Comparison of ENCODE assay signal across 1 cellular context in the genomic region with DNA sequence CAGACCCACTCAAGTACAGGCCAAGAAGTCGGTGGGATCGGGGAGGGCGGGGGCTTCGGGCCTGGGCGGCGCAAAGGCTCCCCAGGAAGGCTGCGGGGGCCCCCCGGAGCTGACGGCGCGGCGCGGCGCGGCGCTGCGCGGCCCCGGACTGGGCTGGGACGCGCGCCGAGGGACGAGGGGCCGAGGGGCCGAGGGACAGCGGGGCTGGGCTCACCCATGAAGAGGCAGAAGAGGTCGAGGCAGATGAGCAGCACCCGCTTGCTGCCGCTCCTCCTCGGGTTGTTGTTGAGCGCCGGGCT.
TF ChIP-seq lines count a peak whose summit lies in the region.

No MANE protein-coding gene starts in this region.

TF ChIP-seq in IMR-90, 13 proteins besides CTCF, POLR2A, EP300 and RAD21 (continued from another document):
- TF ChIP-seq MAZ (IDR thresholded peaks at IDR 0.05; ENCODE audit: borderline replicate concordance, low read depth, low read length): no peak
- no peak for TF ChIP-seq MAFK (IDR thresholded peaks at IDR 0.05; ENCODE audit: low read depth, low read length)
